In the genomic region with DNA sequence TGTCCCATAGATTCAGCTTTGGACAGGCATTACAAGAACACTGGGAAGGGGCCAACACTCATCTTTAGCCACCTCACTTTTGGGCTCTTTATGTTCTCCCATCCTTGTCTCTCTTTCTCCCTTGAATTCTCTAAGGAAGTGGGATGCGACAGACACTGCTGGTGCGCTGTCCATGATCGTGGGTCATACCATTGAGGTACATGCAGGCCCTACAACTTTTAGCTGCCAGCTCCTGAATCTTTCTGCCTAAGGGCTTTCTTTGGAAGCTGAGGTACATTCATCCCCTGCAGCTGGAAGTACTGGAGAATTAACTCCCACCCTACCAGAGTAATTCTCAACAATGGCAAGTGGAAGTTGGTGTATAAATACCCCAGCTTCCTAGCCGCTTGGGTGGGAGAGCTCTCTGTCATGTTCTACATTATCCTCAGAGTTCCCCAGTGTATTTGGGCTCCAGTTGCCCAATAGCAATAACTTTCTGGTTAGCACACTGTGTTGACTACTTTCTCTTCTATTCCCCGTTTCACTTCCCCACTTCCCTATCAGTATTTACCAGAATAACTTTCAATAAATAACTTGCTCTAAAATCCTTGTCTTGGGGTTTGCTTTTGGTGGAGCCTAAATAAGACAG, we compare ENCODE assay signal across 17 cellular contexts.
"Had no signal": no experiment of that assay in that cellular context is flagged by ENCODE, and none has a peak within 500 bp of the region (broad histone marks: within the 10 kb centered on the region; RNA-seq: fewer than 3 reads in every experiment).

No MANE protein-coding gene starts in this region.

- H3K27me3 ChIP-seq: thyroid gland had no signal

- H3K9me3 ChIP-seq: thyroid gland had no signal

- ATAC-seq: activated CD4-positive, CD25-positive, alpha-beta regulatory T cell treated with anti-CD3 and anti-CD28 coated beads, Interleukin-2, amount 50 U/mL, for 24 hours; activated CD8-positive, alpha-beta T cell treated with anti-CD3 and anti-CD28 coated beads, Interleukin-2, amount 10 ng/mL, durations not matched to agents 7 days and 5 days; activated naive CD4-positive, alpha-beta T cell treated with anti-CD3 and anti-CD28 coated beads, Interleukin-2, amount 50 U/mL, for 72 hours had no signal

- H3K36me3 ChIP-seq: thyroid gland had no signal

- DNase-seq: activated CD4-positive, alpha-beta T cell treated with anti-CD3 and anti-CD28 coated beads, Interleukin-2, amount 10 ng/mL, durations not matched to agents 7 days and 5 days; activated CD8-positive, alpha-beta memory T cell treated with anti-CD3 and anti-CD28 coated beads, Interleukin-2, amount 50 U/mL, for 48 hours; activated CD8-positive, alpha-beta T cell treated with anti-CD3 and anti-CD28 coated beads, Interleukin-2, amount 10 ng/mL, durations not matched to agents 7 days and 5 days; activated gamma-delta T cell treated with Interleukin-2 at 50 U/mL for 16 hours; activated T-cell treated with anti-CD3 and anti-CD28 coated beads, Interleukin-2, amount 50 U/mL, for 48 hours; effector CD8-positive, alpha-beta T cell; foreskin fibroblast; hypothalamus; midbrain; nephron progenitor cell; occipital lobe; retina; stimulated activated CD8-positive, alpha-beta memory T cell treated with anti-CD3 and anti-CD28 coated beads, Interleukin-4, amount 100 ng/mL, for 48 hours; stimulated activated naive CD4-positive, alpha-beta T cell; thyroid gland had no signal

- H3K4me3 ChIP-seq: thyroid gland had no signal
